ENCODE assay signal across 1 cellular context in genomic region chr2:162258169-162258568, GRCh38.
TF ChIP-seq lines count a peak whose summit lies in the region.

No MANE protein-coding gene starts in this region.

TF ChIP-seq in IMR-90, 13 proteins besides CTCF, POLR2A, EP300 and RAD21 (continued from another document):
- TF ChIP-seq CEBPB (IDR thresholded peaks at IDR 0.05; ENCODE audit: low read depth, low read length), result no peak
- TF ChIP-seq ELK1 (IDR thresholded peaks at IDR 0.05; ENCODE audit: borderline replicate concordance, low read depth, low read length), result no peak
- no peak for TF ChIP-seq RCOR1 (IDR thresholded peaks at IDR 0.05; ENCODE audit: insufficient replicate concordance, low read length)
- no peak for TF ChIP-seq SMC3 (IDR thresholded peaks at IDR 0.05; ENCODE audit: low read depth, low read length)
- TF ChIP-seq MAZ (IDR thresholded peaks at IDR 0.05; ENCODE audit: borderline replicate concordance, low read depth, low read length), result no peak
- TF ChIP-seq RFX5 (IDR thresholded peaks at IDR 0.05; ENCODE audit: low read depth, low read length), result no peak
- no peak for TF ChIP-seq MAFK (IDR thresholded peaks at IDR 0.05; ENCODE audit: low read depth, low read length)
- no peak for TF ChIP-seq FOS (IDR thresholded peaks at IDR 0.05; ENCODE audit: low read depth, low read length)
- no peak for TF ChIP-seq CHD1 (IDR thresholded peaks at IDR 0.05; ENCODE audit: low read depth, low read length)
- TF ChIP-seq BHLHE40 (IDR thresholded peaks at IDR 0.05; ENCODE audit: low read depth, low read length), result no peak
